Comparison of ENCODE assay signal across 8 cellular contexts in the genomic region with DNA sequence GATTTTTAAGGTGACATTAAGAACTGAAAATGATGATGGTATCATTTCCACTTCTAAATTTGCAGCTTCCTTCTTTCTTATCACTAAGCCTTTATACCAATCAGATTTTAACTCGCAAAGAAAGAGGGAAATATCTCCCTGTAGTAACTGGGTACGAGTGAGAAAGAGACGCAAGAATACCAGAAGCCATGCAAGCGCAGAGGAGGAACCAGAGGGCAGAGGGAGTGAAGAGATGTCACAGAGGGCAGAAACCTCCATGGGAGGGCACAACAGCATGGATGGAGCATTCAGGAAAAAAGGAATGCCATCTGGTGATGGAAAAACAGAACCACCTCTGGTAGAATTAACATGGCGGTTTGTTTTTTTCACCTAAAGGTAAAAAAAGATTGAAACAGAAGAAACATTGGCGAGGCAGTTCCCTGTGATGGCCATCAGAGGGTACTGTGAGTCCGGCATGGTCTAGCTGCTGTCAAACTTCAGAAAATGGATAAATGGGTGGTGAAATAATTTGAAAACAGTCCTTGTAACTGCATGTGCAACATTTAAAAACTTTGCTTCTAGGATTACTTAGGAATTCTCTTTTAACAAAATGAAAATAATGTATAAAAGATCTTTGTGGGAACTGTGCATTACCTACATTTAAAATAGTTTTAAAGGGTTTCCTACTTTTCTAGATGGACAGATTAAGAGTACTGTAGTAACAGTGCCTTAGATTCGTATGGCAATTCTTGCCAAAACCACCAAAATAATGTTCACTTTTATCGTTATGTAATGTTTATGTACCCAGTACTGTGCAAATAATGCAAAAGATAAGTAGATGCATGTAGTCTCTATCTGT.
DNase-seq lines count a peak whose midpoint lies in the region; ATAC-seq and TF ChIP-seq lines count a peak whose summit lies in the region.

No MANE protein-coding gene starts in this region.

- 65 to 66% methylated on average over 9 of the region's 9 CpGs for WGBS in body of pancreas, 2 donors
- WGBS in right lobe of liver (ENCODE audit: insufficient coverage, low coverage, low lambda C conversion rate, missing lambda C conversion rate) = 73% methylated on average over 9 of the region's 9 CpGs

- H3K27ac ChIP-seq in left ventricle myocardium inferior (replicated peaks) (no peak overlapping the region), body of pancreas (no peak overlapping the region), right lobe of liver (no peak overlapping the region)
- no peak overlapping the region for H3K27ac ChIP-seq in effector memory CD4-positive, alpha-beta T cell (ENCODE audit: insufficient read depth, low read length, poor library complexity, severe bottlenecking)

- TF ChIP-seq POLR2A in body of pancreas (IDR thresholded peaks at IDR 0.05) = no peak
- TF ChIP-seq POLR2A in right lobe of liver (IDR thresholded peaks at IDR 0.05) = no peak

- DNase-seq in left ventricle myocardium inferior (no peak), Right ventricle myocardium superior (no peak), body of pancreas (peak in 2 of 4 donors; percentile 24 to 38), right lobe of liver (no peak)
- DNase-seq in effector memory CD4-positive, alpha-beta T cell = no peak

- H3K4me3 ChIP-seq in left ventricle myocardium inferior (no peak overlapping the region), body of pancreas (no peak overlapping the region), right lobe of liver (no peak overlapping the region)
- H3K4me3 ChIP-seq in effector memory CD4-positive, alpha-beta T cell (ENCODE audit: insufficient read depth, low read depth, low read length, poor library complexity, severe bottlenecking) = no peak overlapping the region

- H3K36me3 ChIP-seq in left ventricle myocardium inferior = no peaks in the 10 kb centered on the region
- no peaks in the 10 kb centered on the region for H3K36me3 ChIP-seq in body of pancreas (replicated peaks in 1 of 2; ENCODE audit: insufficient read depth in 1 of 2, low read depth in 2 of 2)
- no peaks in the 10 kb centered on the region for H3K36me3 ChIP-seq in right lobe of liver
- H3K36me3 ChIP-seq in effector memory CD4-positive, alpha-beta T cell (ENCODE audit: control insufficient read depth, insufficient read depth, low read length) = peaks cover 13% of the 10 kb centered on the region

- H3K27me3 ChIP-seq in left ventricle myocardium inferior (ENCODE audit: low read depth) = no peaks in the 10 kb centered on the region
- no peaks in the 10 kb centered on the region for H3K27me3 ChIP-seq in body of pancreas
- no peaks in the 10 kb centered on the region for H3K27me3 ChIP-seq in right lobe of liver
- H3K27me3 ChIP-seq in effector memory CD4-positive, alpha-beta T cell (replicated peaks; ENCODE audit: control insufficient read depth, insufficient read depth, low read length, poor library complexity, severe bottlenecking) = no peaks in the 10 kb centered on the region

- H3K9me3 ChIP-seq in left ventricle myocardium inferior (replicated peaks) (no peaks in the 10 kb centered on the region), body of pancreas (no peaks in the 10 kb centered on the region), right lobe of liver (no peaks in the 10 kb centered on the region)
- no peaks in the 10 kb centered on the region for H3K9me3 ChIP-seq in effector memory CD4-positive, alpha-beta T cell (ENCODE audit: control insufficient read depth, low read length)

- ATAC-seq in Right ventricle myocardium superior (ENCODE audit: poor library complexity) (no peak), body of pancreas (peak; percentile 59), right lobe of liver (peak; percentile 69 to 75 (median 74)), HG02973 (IDR thresholded peaks at IDR 0.05; ENCODE audit: unreplicated experiment) (no peak), HG02571 (IDR thresholded peaks at IDR 0.05; ENCODE audit: unreplicated experiment) (no peak)

- TF ChIP-seq CTCF in left ventricle myocardium inferior (IDR thresholded peaks at IDR 0.05; ENCODE audit: borderline replicate concordance) = peak; percentile 62
- TF ChIP-seq CTCF in LNCAP (IDR thresholded peaks at IDR 0.05) = peak; percentile 91
- peak in 6 of 7 experiments; percentile 49 to 65 (median 59) for TF ChIP-seq CTCF in body of pancreas (IDR thresholded peaks at IDR 0.05)
- peak; percentile 44 to 62 (median 58) for TF ChIP-seq CTCF in right lobe of liver (IDR thresholded peaks at IDR 0.05)

- intact Hi-C loops in left ventricle myocardium inferior (cut with micrococcal nuclease) = no loop called here
- intact Hi-C loops in Right ventricle myocardium superior (cut with DNase I) = no loop called here
- intact Hi-C loops in body of pancreas (cut with DNase I) = no loop called here
- intact Hi-C loops in right lobe of liver (cut with DNase I) = no loop called here

- H3K4me1 ChIP-seq in left ventricle myocardium inferior (peaks cover 5% of the 10 kb centered on the region), body of pancreas (peaks cover 10% of the 10 kb centered on the region), right lobe of liver (no peaks in the 10 kb centered on the region)
- no peaks in the 10 kb centered on the region for H3K4me1 ChIP-seq in effector memory CD4-positive, alpha-beta T cell (ENCODE audit: control insufficient read depth, insufficient read depth, low read length, poor library complexity, severe bottlenecking)

Comparison
In these comparisons a context has a peak if more than half of its experiments do, and no peak if none do; other contexts are left out.
1. ATAC-seq: peak in body of pancreas (single experiment) and right lobe of liver (4 of 4); none in Right ventricle myocardium superior (single experiment), HG02973 (single experiment) and HG02571 (single experiment).
2. Peak in every context shown above with its lines, with median percentiles within 50 percentile points of each other: CTCF ChIP-seq.